ENCODE assay signal across 8 cellular contexts in genomic region chr19:51593138-51593890, GRCh38. TPM values are rescaled to one million over a fixed set of nuclear protein-coding genes. Genes with fewer than 3 reads are reported as not detected.
A peak's percentile ranks its signal among the peaks of the same experiment; 100 is the strongest.
DNase-seq lines count a peak whose midpoint lies in the region; ATAC-seq, FAIRE-seq and TF ChIP-seq lines count a peak whose summit lies in the region.

No MANE protein-coding gene starts in this region.

- no peak for DNase-seq in activated CD4-positive, alpha-beta T cell treated with anti-CD3 and anti-CD28 coated beads, Interleukin-2, amount 10 ng/mL, durations not matched to agents 7 days and 5 days
- no peak for DNase-seq in activated CD4-positive, alpha-beta T cell treated with anti-CD3 and anti-CD28 coated beads for 1 hour
- DNase-seq in activated T-helper 2 cell treated with anti-CD3 and anti-CD28 coated beads, Interferon-gamma antibody, Interleukin-2, Interleukin-4, amounts not matched to agents 10 μg/mL and 5 μg/mL and 100 μg/mL, durations not matched to agents 14 hours and 24 hours and 36 hours (ENCODE audit: low spot score): no peak
- no peak for DNase-seq in kidney epithelial cell (ENCODE audit: low read depth)
- DNase-seq in NCI-H2227 treated with DMSO at 0.1 percent for 48 hours (lab: John Stamatoyannopoulos, UW): no peak
- no peak for DNase-seq in GM19239 (ENCODE audit: insufficient read length, low spot score)

- H3K27me3 ChIP-seq in kidney epithelial cell (ENCODE audit: control insufficient read depth, insufficient read depth, low read length): no peaks in the 10 kb centered on the region

- peaks cover 16% of the 10 kb centered on the region for H3K9me3 Mint-ChIP-seq in activated CD4-positive, alpha-beta T cell treated with anti-CD3 and anti-CD28 coated beads, Interleukin-2, amount 10 ng/mL, durations not matched to agents 7 days and 5 days
- peaks cover 15% of the 10 kb centered on the region for H3K9me3 Mint-ChIP-seq in activated T-helper 2 cell treated with anti-CD3 and anti-CD28 coated beads, Interferon-gamma antibody, Interleukin-2, Interleukin-4, amounts not matched to agents 10 μg/mL and 5 μg/mL and 100 μg/mL, durations not matched to agents 14 hours and 24 hours and 36 hours

- H3K4me3 ChIP-seq in kidney epithelial cell (ENCODE audit: low read depth, low read length): peak overlapping the region; percentile 43

- CTCF ChIA-PET in activated CD4-positive, alpha-beta T cell treated with anti-CD3 and anti-CD28 coated beads, Interleukin-2, amount 10 ng/mL, durations not matched to agents 7 days and 5 days (lab: Charles Lee): interaction anchor here (0.6 to 2.2 kb wide), 3 partner anchors 22 to 184 kb away, joined by 3 to 6 read pairs (median 4); partner anchors contain the start of gene ZNF175

- H3K36me3 ChIP-seq in kidney epithelial cell (ENCODE audit: control insufficient read depth, insufficient read depth, low read length): no peaks in the 10 kb centered on the region

- H3K27ac Mint-ChIP-seq in activated CD4-positive, alpha-beta T cell treated with anti-CD3 and anti-CD28 coated beads, Interleukin-2, amount 10 ng/mL, durations not matched to agents 7 days and 5 days: peak overlapping the region; percentile 93
- peak overlapping the region; percentile 80 for H3K27ac Mint-ChIP-seq in activated T-helper 2 cell treated with anti-CD3 and anti-CD28 coated beads, Interferon-gamma antibody, Interleukin-2, Interleukin-4, amounts not matched to agents 10 μg/mL and 5 μg/mL and 100 μg/mL, durations not matched to agents 14 hours and 24 hours and 36 hours

- ATAC-seq in HG03025 (IDR thresholded peaks at IDR 0.05; ENCODE audit: low FRiP score, unreplicated experiment): no peak

- H3K4me3 Mint-ChIP-seq in activated CD4-positive, alpha-beta T cell treated with anti-CD3 and anti-CD28 coated beads, Interleukin-2, amount 10 ng/mL, durations not matched to agents 7 days and 5 days: peak overlapping the region; percentile 91
- H3K4me3 Mint-ChIP-seq in activated T-helper 2 cell treated with anti-CD3 and anti-CD28 coated beads, Interferon-gamma antibody, Interleukin-2, Interleukin-4, amounts not matched to agents 10 μg/mL and 5 μg/mL and 100 μg/mL, durations not matched to agents 14 hours and 24 hours and 36 hours (ENCODE audit: low read depth): peak overlapping the region; percentile 89

- peaks cover 13% of the 10 kb centered on the region for H3K36me3 Mint-ChIP-seq in activated CD4-positive, alpha-beta T cell treated with anti-CD3 and anti-CD28 coated beads, Interleukin-2, amount 10 ng/mL, durations not matched to agents 7 days and 5 days (ENCODE audit: low read depth)
- peaks cover 11% of the 10 kb centered on the region for H3K36me3 Mint-ChIP-seq in activated T-helper 2 cell treated with anti-CD3 and anti-CD28 coated beads, Interferon-gamma antibody, Interleukin-2, Interleukin-4, amounts not matched to agents 10 μg/mL and 5 μg/mL and 100 μg/mL, durations not matched to agents 14 hours and 24 hours and 36 hours (ENCODE audit: low read depth)

- POLR2A ChIA-PET in activated CD4-positive, alpha-beta T cell treated with anti-CD3 and anti-CD28 coated beads, Interleukin-2, amount 10 ng/mL, durations not matched to agents 7 days and 5 days (lab: Charles Lee): no interaction called here

- peak overlapping the region; percentile 69 for H3K27ac ChIP-seq in temporal lobe (ENCODE audit: low read depth, low read length)

- no peaks in the 10 kb centered on the region for H3K27me3 Mint-ChIP-seq in activated CD4-positive, alpha-beta T cell treated with anti-CD3 and anti-CD28 coated beads, Interleukin-2, amount 10 ng/mL, durations not matched to agents 7 days and 5 days
- H3K27me3 Mint-ChIP-seq in activated T-helper 2 cell treated with anti-CD3 and anti-CD28 coated beads, Interferon-gamma antibody, Interleukin-2, Interleukin-4, amounts not matched to agents 10 μg/mL and 5 μg/mL and 100 μg/mL, durations not matched to agents 14 hours and 24 hours and 36 hours (ENCODE audit: low read depth): peaks cover 6% of the 10 kb centered on the region

- no peak for FAIRE-seq in GM19239 (lab: Jason Lieb, UNC)

- intact Hi-C loops in activated T-helper 2 cell treated with anti-CD3 and anti-CD28 coated beads, Interferon-gamma antibody, Interleukin-2, Interleukin-4, amounts not matched to agents 10 μg/mL and 5 μg/mL and 100 μg/mL, durations not matched to agents 14 hours and 24 hours and 36 hours (cut with micrococcal nuclease): loop anchor here (5.0 kb wide), 1 partner anchor 486 kb away; the partner anchor contains the start of gene CTU1

- TF ChIP-seq CTCF in kidney epithelial cell (IDR thresholded peaks at IDR 0.05; ENCODE audit: insufficient read depth, low read length, poor library complexity, severe bottlenecking): no peak

- peaks cover 22% of the 10 kb centered on the region for H3K4me1 Mint-ChIP-seq in activated CD4-positive, alpha-beta T cell treated with anti-CD3 and anti-CD28 coated beads, Interleukin-2, amount 10 ng/mL, durations not matched to agents 7 days and 5 days
- H3K4me1 Mint-ChIP-seq in activated T-helper 2 cell treated with anti-CD3 and anti-CD28 coated beads, Interferon-gamma antibody, Interleukin-2, Interleukin-4, amounts not matched to agents 10 μg/mL and 5 μg/mL and 100 μg/mL, durations not matched to agents 14 hours and 24 hours and 36 hours (ENCODE audit: low read depth): peaks cover 20% of the 10 kb centered on the region

RNA-seq across cellular contexts. Expression of gene ZNF175, which starts 22.2 kb away (rescaled TPM):
- total RNA-seq in activated CD4-positive, alpha-beta T cell treated with anti-CD3 and anti-CD28 coated beads, Interleukin-2, amount 10 ng/mL, durations not matched to agents 7 days and 5 days: 1 to 10 TPM; 7.3 to 7.4 TPM
- total RNA-seq in activated T-helper 2 cell treated with anti-CD3 and anti-CD28 coated beads, Interferon-gamma antibody, Interleukin-2, Interleukin-4, amounts not matched to agents 10 μg/mL and 5 μg/mL and 100 μg/mL, durations not matched to agents 14 hours and 24 hours and 36 hours: 11.0 and 13.4 TPM in 2 replicates
- total RNA-seq in kidney epithelial cell (4.9 and 5.0 TPM in 2 replicates), temporal lobe (6.4 TPM)

RNA-seq across cellular contexts. Expression of gene SIGLEC5, which starts 36.9 kb away (rescaled TPM):
- total RNA-seq in activated CD4-positive, alpha-beta T cell treated with anti-CD3 and anti-CD28 coated beads, Interleukin-2, amount 10 ng/mL, durations not matched to agents 7 days and 5 days: not detected
- total RNA-seq in activated T-helper 2 cell treated with anti-CD3 and anti-CD28 coated beads, Interferon-gamma antibody, Interleukin-2, Interleukin-4, amounts not matched to agents 10 μg/mL and 5 μg/mL and 100 μg/mL, durations not matched to agents 14 hours and 24 hours and 36 hours: not detected in 2 replicates
- total RNA-seq in kidney epithelial cell (not detected in 2 replicates), temporal lobe (0.25 TPM)

RNA-seq across cellular contexts. Expression of gene SIGLEC14, which starts 53.3 kb away (rescaled TPM):
- not detected for total RNA-seq in activated CD4-positive, alpha-beta T cell treated with anti-CD3 and anti-CD28 coated beads, Interleukin-2, amount 10 ng/mL, durations not matched to agents 7 days and 5 days
- total RNA-seq in activated T-helper 2 cell treated with anti-CD3 and anti-CD28 coated beads, Interferon-gamma antibody, Interleukin-2, Interleukin-4, amounts not matched to agents 10 μg/mL and 5 μg/mL and 100 μg/mL, durations not matched to agents 14 hours and 24 hours and 36 hours: 0.34 TPM in 1 of 2 replicates, not detected in the other
- total RNA-seq in kidney epithelial cell: not detected in 2 replicates
- under 0.01 TPM for total RNA-seq in temporal lobe
